In the genomic region with DNA sequence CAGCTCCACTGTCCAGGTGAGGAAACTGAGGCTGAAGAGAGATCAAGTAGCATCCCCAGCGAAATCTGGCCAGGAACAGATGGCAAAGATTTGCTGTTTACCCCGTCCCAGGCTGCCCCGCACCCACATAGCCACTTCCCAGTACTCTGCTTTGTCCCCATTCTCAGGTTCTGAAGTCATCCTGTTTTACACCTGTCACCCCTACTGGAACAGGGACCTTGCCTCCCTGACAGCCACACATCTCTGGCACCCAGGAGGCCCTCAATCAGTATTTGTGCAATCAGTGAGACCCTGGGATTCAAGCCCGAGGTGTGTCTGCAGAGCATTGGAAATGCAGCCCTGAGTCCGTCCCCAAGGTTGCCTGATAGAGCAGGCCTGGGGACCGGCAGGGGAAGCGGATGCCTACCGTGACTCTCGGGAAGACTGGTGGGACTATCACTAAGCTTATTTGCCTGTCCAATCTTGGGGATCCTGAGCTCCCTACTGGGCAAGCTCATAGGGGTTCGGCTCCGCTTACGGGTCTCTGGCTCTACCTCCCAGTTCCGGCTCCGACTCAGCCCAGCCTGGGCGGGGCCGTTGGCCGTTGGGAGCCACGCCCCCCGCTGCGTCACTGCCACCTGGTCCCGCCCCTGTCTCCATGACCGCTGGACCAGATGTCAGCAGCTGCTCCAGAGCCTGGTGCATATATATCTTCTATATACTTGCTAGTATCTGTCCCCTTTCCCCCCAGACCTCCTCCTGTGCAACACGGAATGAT, we compare ENCODE assay signal across 8 cellular contexts. TPM values are rescaled to one million over a fixed set of nuclear protein-coding genes. Genes with fewer than 3 reads are reported as not detected.
A peak's percentile ranks its signal among the peaks of the same experiment; 100 is the strongest.
DNase-seq lines count a peak whose midpoint lies in the region; ATAC-seq and TF ChIP-seq lines count a peak whose summit lies in the region.

No MANE protein-coding gene starts in this region.

- ATAC-seq in GM21515 (IDR thresholded peaks at IDR 0.05; ENCODE audit: unreplicated experiment), result peak; percentile 68

- H3K79me2 ChIP-seq in Karpas-422 (ENCODE audit: low read length) (no peaks in the 10 kb centered on the region), hepatocyte (no peaks in the 10 kb centered on the region)

- H3K9ac ChIP-seq in Karpas-422 (ENCODE audit: low read length), result peak overlapping the region; percentile 55

- H3K4me1 ChIP-seq in Caco-2 (no peaks in the 10 kb centered on the region), Karpas-422 (ENCODE audit: low read length) (peaks cover 41% of the 10 kb centered on the region), hepatocyte (ENCODE audit: insufficient read depth) (no peaks in the 10 kb centered on the region)

- peak overlapping the region; percentile 28; the same call in 1 of the 2 replicates for H2AFZ ChIP-seq in Karpas-422 (ENCODE audit: low read length)
- H2AFZ ChIP-seq in hepatocyte, result peak overlapping the region; percentile 83

- H3K27me3 Mint-ChIP-seq in Caco-2 (ENCODE audit: insufficient read depth, unreplicated experiment), result no peaks in the 10 kb centered on the region

- no peaks in the 10 kb centered on the region for H3K9me3 ChIP-seq in Caco-2
- no peaks in the 10 kb centered on the region for H3K9me3 ChIP-seq in Karpas-422 (ENCODE audit: low read length)
- H3K9me3 ChIP-seq in hepatocyte (ENCODE audit: low read depth), result no peaks in the 10 kb centered on the region

- H3K4me2 ChIP-seq in Karpas-422 (ENCODE audit: low read depth, low read length, poor library complexity, severe bottlenecking) (peak overlapping the region; percentile 80), hepatocyte (peak overlapping the region; percentile 84)

- CTCF ChIA-PET in Caco-2 (lab: Charles Lee), result no interaction called here

- DNase-seq in Caco-2 (peak; percentile 73 to 89), Karpas-422 (peak; percentile 94), T1000 (lab: John Stamatoyannopoulos, UW) (peak; percentile 75), astrocyte of the cerebellum (ENCODE audit: low read depth) (no peak), hepatocyte (ENCODE audit: low spot score) (peak; percentile 95), renal cortical epithelial cell (ENCODE audit: low read depth) (peak; percentile 43), SKM-1 (lab: John Stamatoyannopoulos, UW; ENCODE audit: unreplicated experiment) (no peak)

- intact Hi-C loops in Caco-2 (cut with micrococcal nuclease; ENCODE audit: unreplicated experiment), result no loop called here

- H4K20me1 ChIP-seq in Karpas-422 (ENCODE audit: insufficient read depth, low read depth, low read length) (peaks cover 13% of the 10 kb centered on the region; the same call in 1 of the 2 replicates), hepatocyte (ENCODE audit: insufficient read depth, poor library complexity, severe bottlenecking) (no peaks in the 10 kb centered on the region)

- no peaks in the 10 kb centered on the region for H3K9me3 Mint-ChIP-seq in Caco-2 (ENCODE audit: unreplicated experiment)

- in situ Hi-C loops in astrocyte of the cerebellum (cut with HindIII; ENCODE audit: low sequenced_read_pairs), result no loop called here

- H3K9me2 ChIP-seq in Karpas-422 (replicated peaks; ENCODE audit: insufficient read depth, low read length), result no peaks in the 10 kb centered on the region
- no peaks in the 10 kb centered on the region for H3K9me2 ChIP-seq in hepatocyte (replicated peaks; ENCODE audit: insufficient read depth)

- peaks cover 8% of the 10 kb centered on the region for H3K4me1 Mint-ChIP-seq in Caco-2 (ENCODE audit: low read depth, unreplicated experiment)

- 8% methylated on average over 23 of the region's 23 CpGs for WGBS in hepatocyte (ENCODE audit: low lambda C conversion rate, missing lambda C conversion rate)

- H3K4me3 ChIP-seq in Caco-2 (ENCODE audit: low read depth, low read length), result peak overlapping the region; percentile 50
- H3K4me3 ChIP-seq in Karpas-422 (ENCODE audit: low read length), result peak overlapping the region; percentile 65
- peak overlapping the region; percentile 36 for H3K4me3 ChIP-seq in astrocyte of the cerebellum (ENCODE audit: low read depth, low read length)
- peak overlapping the region; percentile 45 for H3K4me3 ChIP-seq in hepatocyte

- TF ChIP-seq CTCF in Caco-2 (IDR thresholded peaks at IDR 0.05; ENCODE audit: insufficient read depth in 1 of 2, low read depth in 1 of 2, low read length in 1 of 2, severe bottlenecking in 1 of 2, unreplicated experiment in 1 of 2) (no peak), astrocyte of the cerebellum (IDR thresholded peaks at IDR 0.05; ENCODE audit: low read depth, low read length, missing control alignments) (no peak), hepatocyte (IDR thresholded peaks at IDR 0.05; ENCODE audit: poor library complexity) (no peak)

- POLR2A ChIA-PET in Caco-2 (lab: Charles Lee), result no interaction called here

- H3K36me3 ChIP-seq in Caco-2 (ENCODE audit: control insufficient read depth, insufficient read depth, low read length) (no peaks in the 10 kb centered on the region), Karpas-422 (ENCODE audit: insufficient read depth, low read length) (no peaks in the 10 kb centered on the region), hepatocyte (replicated peaks; ENCODE audit: insufficient read depth, low read depth) (no peaks in the 10 kb centered on the region)

- no TSS peak for BruUV-seq in Caco-2 (replicated peaks; lab: Mats Ljungman, UMichigan)

- H3K36me3 Mint-ChIP-seq in Caco-2 (ENCODE audit: insufficient read depth, unreplicated experiment), result peaks cover 39% of the 10 kb centered on the region

- H3K27me3 ChIP-seq in Caco-2 (replicated peaks; ENCODE audit: control insufficient read depth, insufficient read depth, low read length) (no peaks in the 10 kb centered on the region), Karpas-422 (ENCODE audit: low read length) (no peaks in the 10 kb centered on the region), hepatocyte (no peaks in the 10 kb centered on the region)

- no peak overlapping the region for H3K27ac Mint-ChIP-seq in Caco-2 (ENCODE audit: unreplicated experiment)

- peak overlapping the region; percentile 71 for H3K4me3 Mint-ChIP-seq in Caco-2 (ENCODE audit: unreplicated experiment)

- H3K27ac ChIP-seq in Karpas-422 (ENCODE audit: low read length) (no peak overlapping the region), hepatocyte (peak overlapping the region; percentile 71)

RNA-seq across cellular contexts. Expression of gene FANCD2, which starts 17.5 kb away (rescaled TPM):
- total RNA-seq in Caco-2 (2022), result 35.6 and 36.5 TPM in 2 replicates
- total RNA-seq in Karpas-422 (2014; rRNA removed; shearing (Covaris generic); ENCODE audit: low replicate concordance), result 33.0 and 67.8 TPM in 2 replicates
- 7.3 and 8.8 TPM in 2 replicates for total RNA-seq in hepatocyte
- 4.4 and 5.3 TPM in 2 replicates for polyA plus RNA-seq in hepatocyte
- 7.3 and 16.7 TPM in 2 replicates for total RNA-seq in renal cortical epithelial cell

RNA-seq across cellular contexts. Expression of gene EMC3, which starts 22.1 kb away (rescaled TPM):
- total RNA-seq in Caco-2 (2022) (52.4 and 56.7 TPM in 2 replicates), hepatocyte (116 and 133 TPM in 2 replicates), renal cortical epithelial cell (58.3 and 107 TPM in 2 replicates)
- 26.9 and 50.1 TPM in 2 replicates for total RNA-seq in Karpas-422 (2014; rRNA removed; shearing (Covaris generic); ENCODE audit: low replicate concordance)
- polyA plus RNA-seq in hepatocyte, result 147 and 151 TPM in 2 replicates

RNA-seq across cellular contexts. Expression of gene PRRT3, which starts 56.6 kb away (rescaled TPM):
- total RNA-seq in Caco-2 (2022) (1.1 and 1.3 TPM in 2 replicates), hepatocyte (1.1 and 2.5 TPM in 2 replicates), renal cortical epithelial cell (1.0 and 3.0 TPM in 2 replicates)
- total RNA-seq in Karpas-422 (2014; rRNA removed; shearing (Covaris generic); ENCODE audit: low replicate concordance), result 1.0 and 2.1 TPM in 2 replicates
- polyA plus RNA-seq in hepatocyte, result 2.0 and 4.0 TPM in 2 replicates

Comparison
In these comparisons a context has a peak if more than half of its experiments do, and no peak if none do; other contexts are left out.
1. DNase-seq: peak in Caco-2 (2 of 2), Karpas-422 (single experiment), T1000 (single experiment), hepatocyte (single experiment) and renal cortical epithelial cell (single experiment); none in astrocyte of the cerebellum (single experiment) and SKM-1 (single experiment).
2. Peak in every context shown above with its lines, with median percentiles within 50 percentile points of each other: H3K4me3 ChIP-seq.